9 cellular contexts compared by ENCODE assay signal in genomic region chr3:11651900-11652299, GRCh38. TPM values are rescaled to one million over a fixed set of nuclear protein-coding genes. Genes with fewer than 3 reads are reported as not detected.
DNase-seq lines count a peak whose midpoint lies in the region; ATAC-seq and TF ChIP-seq lines count a peak whose summit lies in the region.
"Had no signal": no experiment of that assay in that cellular context is flagged by ENCODE, and none has a peak within 500 bp of the region (broad histone marks: within the 10 kb centered on the region; RNA-seq: fewer than 3 reads in every experiment).

No MANE protein-coding gene starts in this region.

- H3K9me3 Mint-ChIP-seq in glutamatergic neuron (ENCODE audit: unreplicated experiment) = peaks cover 2% of the 10 kb centered on the region
- H3K9me3 Mint-ChIP-seq in T-helper 2 cell treated with Interferon-gamma antibody and Interleukin-4, amounts not matched to agents 5 μg/mL and 100 μg/mL, for 36 hours = no peaks in the 10 kb centered on the region

- 0 out of 2 replicates have a peak, but pooled peaks cover 13% of the 10 kb centered on the region for H4K20me1 ChIP-seq in SK-N-SH (ENCODE audit: insufficient read depth)

- no peaks in the 10 kb centered on the region for H3K27me3 ChIP-seq in heart right ventricle
- H3K27me3 ChIP-seq in SK-N-SH (ENCODE audit: insufficient read depth) = no peaks in the 10 kb centered on the region
- no peaks in the 10 kb centered on the region for H3K27me3 ChIP-seq in upper lobe of right lung
- no peaks in the 10 kb centered on the region for H3K27me3 ChIP-seq in WERI-Rb-1 (ENCODE audit: insufficient read depth, low read depth, severe bottlenecking)

- H3K4me1 ChIP-seq in heart right ventricle (peaks cover 0 to 12% (median 4%) of the 10 kb centered on the region in 9 donors), SK-N-SH (ENCODE audit: control insufficient read depth in 1 of 2, insufficient read depth in 2 of 2, low read depth in 1 of 2, low read length in 1 of 2) (peaks cover 0 to 2% of the 10 kb centered on the region in 2 experiments; a peak in 2 of 4 replicates), upper lobe of right lung (peaks cover 11% of the 10 kb centered on the region)

- H2AFZ ChIP-seq in SK-N-SH (ENCODE audit: low read depth) = no peak overlapping the region

- no peaks in the 10 kb centered on the region for H3K9me2 ChIP-seq in SK-N-SH

- 16 to 20% methylated on average over 2 of the region's 2 CpGs for WGBS in heart right ventricle, 2 donors
- WGBS in SK-N-SH (ENCODE audit: low lambda C conversion rate) = 7% methylated on average over 2 of the region's 2 CpGs

- TF ChIP-seq RAD21 in SK-N-SH (IDR thresholded peaks at IDR 0.05; ENCODE audit: low read length) = peak; percentile 72

- H3K27ac Mint-ChIP-seq in glutamatergic neuron (ENCODE audit: unreplicated experiment) = no peak overlapping the region
- no peak overlapping the region for H3K27ac Mint-ChIP-seq in T-helper 2 cell treated with Interferon-gamma antibody and Interleukin-4, amounts not matched to agents 5 μg/mL and 100 μg/mL, for 36 hours

- no peak overlapping the region for H3K4me3 ChIP-seq in heart right ventricle
- H3K4me3 ChIP-seq in SK-N-SH (ENCODE audit: low read depth in 2 of 2, low read length in 1 of 2) = no peak overlapping the region
- H3K4me3 ChIP-seq in upper lobe of right lung = no peak overlapping the region
- H3K4me3 ChIP-seq in WERI-Rb-1 (ENCODE audit: low read depth, low read length) = no peak overlapping the region
- H3K4me3 ChIP-seq: skin epidermis had no signal

- peaks cover 2% of the 10 kb centered on the region for H3K27me3 Mint-ChIP-seq in glutamatergic neuron (ENCODE audit: unreplicated experiment)
- peaks cover 11% of the 10 kb centered on the region for H3K27me3 Mint-ChIP-seq in T-helper 2 cell treated with Interferon-gamma antibody and Interleukin-4, amounts not matched to agents 5 μg/mL and 100 μg/mL, for 36 hours (ENCODE audit: low read depth)

- H3K36me3 Mint-ChIP-seq in glutamatergic neuron (ENCODE audit: unreplicated experiment) = no peaks in the 10 kb centered on the region
- H3K36me3 Mint-ChIP-seq in T-helper 2 cell treated with Interferon-gamma antibody and Interleukin-4, amounts not matched to agents 5 μg/mL and 100 μg/mL, for 36 hours (ENCODE audit: low read depth) = no peaks in the 10 kb centered on the region

- peaks cover 6% of the 10 kb centered on the region for H3K4me1 Mint-ChIP-seq in glutamatergic neuron (ENCODE audit: low read depth, unreplicated experiment)
- H3K4me1 Mint-ChIP-seq in T-helper 2 cell treated with Interferon-gamma antibody and Interleukin-4, amounts not matched to agents 5 μg/mL and 100 μg/mL, for 36 hours (ENCODE audit: low read depth) = peaks cover 2% of the 10 kb centered on the region

- intact Hi-C loops in heart right ventricle (cut with DNase I) = loop anchor here (2.0 to 10.0 kb wide), 6 partner anchors 150 to 417 kb away; no protein-coding TSS in a partner anchor
- intact Hi-C loops in left ventricle myocardium superior (cut with micrococcal nuclease) = loop anchor here (5.0 to 10.0 kb wide), 2 partner anchors 153 to 275 kb away; no protein-coding TSS in a partner anchor
- intact Hi-C loops in upper lobe of right lung (cut with DNase I) = loop anchor here (5.0 kb wide), 1 partner anchor 270 kb away; no protein-coding TSS in a partner anchor

- CTCF ChIA-PET in SK-N-SH (lab: Yijun Ruan, JAX) = interaction anchor here (0.6 to 6.6 kb wide), 26 partner anchors 8 to 734 kb away, joined by 3 to 147 read pairs (median 4); no protein-coding TSS in a partner anchor

- DNase-seq in heart right ventricle = no peak
- DNase-seq in left ventricle myocardium superior = no peak
- DNase-seq in SK-N-SH = peak; percentile 43
- DNase-seq in glutamatergic neuron = no peak
- no peak for DNase-seq in upper lobe of right lung
- DNase-seq in WERI-Rb-1 = no peak
- no peak for DNase-seq in T-helper 2 cell treated with Interferon-gamma antibody and Interleukin-4, amounts not matched to agents 5 μg/mL and 100 μg/mL, for 36 hours (ENCODE audit: low spot score)

- H3K27ac ChIP-seq in heart right ventricle (no peak overlapping the region), SK-N-SH (ENCODE audit: low read depth in 2 of 2, low read length in 1 of 2) (no peak overlapping the region), upper lobe of right lung (no peak overlapping the region), WERI-Rb-1 (no peak overlapping the region)
- H3K27ac ChIP-seq: skin epidermis had no signal

- H3K9me3 ChIP-seq in heart right ventricle (no peaks in the 10 kb centered on the region), SK-N-SH (no peaks in the 10 kb centered on the region), upper lobe of right lung (no peaks in the 10 kb centered on the region), WERI-Rb-1 (ENCODE audit: severe bottlenecking) (no peaks in the 10 kb centered on the region)

- TF ChIP-seq EP300 in SK-N-SH (IDR thresholded peaks at IDR 0.05; ENCODE audit: borderline replicate concordance in 1 of 2, low read depth in 1 of 2, low read length in 1 of 2) = no peak

- TF ChIP-seq CTCF in heart right ventricle (IDR thresholded peaks at IDR 0.05) = peak; percentile 35 to 74 (median 62)
- TF ChIP-seq CTCF in SK-N-SH (IDR thresholded peaks at IDR 0.05) = peak; percentile 64
- TF ChIP-seq CTCF in glutamatergic neuron (IDR thresholded peaks at IDR 0.05; ENCODE audit: partially characterized antibody, unreplicated experiment) = peak; percentile 80
- TF ChIP-seq CTCF in upper lobe of right lung (IDR thresholded peaks at IDR 0.05) = peak; percentile 63
- TF ChIP-seq CTCF in WERI-Rb-1 (IDR thresholded peaks at IDR 0.05; ENCODE audit: low read depth, low read length) = no peak

- no peak overlapping the region for H3K4me3 Mint-ChIP-seq in glutamatergic neuron (ENCODE audit: unreplicated experiment)
- H3K4me3 Mint-ChIP-seq in T-helper 2 cell treated with Interferon-gamma antibody and Interleukin-4, amounts not matched to agents 5 μg/mL and 100 μg/mL, for 36 hours = no peak overlapping the region

- POLR2A ChIA-PET in SK-N-SH (lab: Yijun Ruan, JAX) = no interaction called here

- H3K4me2 ChIP-seq in SK-N-SH = no peak overlapping the region

- H3K9ac ChIP-seq in SK-N-SH = no peak overlapping the region

- H3F3A ChIP-seq in SK-N-SH (replicated peaks; ENCODE audit: insufficient read depth) = no peaks in the 10 kb centered on the region

- ATAC-seq in heart right ventricle = no peak
- no peak for ATAC-seq in left ventricle myocardium superior
- no peak for ATAC-seq in upper lobe of right lung
- no peak for ATAC-seq in GM21515 (IDR thresholded peaks at IDR 0.05; ENCODE audit: unreplicated experiment)

- H3K36me3 ChIP-seq in heart right ventricle = no peaks in the 10 kb centered on the region
- H3K36me3 ChIP-seq in SK-N-SH (replicated peaks in 1 of 2; ENCODE audit: control insufficient read depth in 1 of 2, insufficient read depth in 2 of 2, low read length in 1 of 2) = no peaks in the 10 kb centered on the region
- H3K36me3 ChIP-seq in upper lobe of right lung = no peaks in the 10 kb centered on the region
- H3K36me3 ChIP-seq in WERI-Rb-1 = no peaks in the 10 kb centered on the region; the same call in 1 of the 2 replicates

- H3K79me2 ChIP-seq in SK-N-SH (ENCODE audit: insufficient read depth) = peaks cover 12% of the 10 kb centered on the region; the same call in 1 of the 2 replicates

TF ChIP-seq in SK-N-SH, 30 proteins besides CTCF, POLR2A, EP300 and RAD21:
- TF ChIP-seq SMC3 (IDR thresholded peaks at IDR 0.05; ENCODE audit: low read depth, low read length) (peak; percentile 43), RFX5 (IDR thresholded peaks at IDR 0.05; ENCODE audit: low read length) (no peak)

RNA-seq across cellular contexts. Expression of gene VGLL4, which starts 8.2 kb away (rescaled TPM):
- total RNA-seq in heart right ventricle = 10 to 100 TPM; 20.8 to 46.1 (median 30.3) TPM
- 10 to 100 TPM; 14.5 to 28.2 TPM for polyA plus RNA-seq in heart right ventricle
- total RNA-seq in left ventricle myocardium superior = 26.2 TPM
- polyA plus RNA-seq in SK-N-SH (2012; rRNA removed) = 48.9 and 52.1 TPM in 2 replicates
- polyA plus RNA-seq in SK-N-SH (2012; cell fraction: cytosol; rRNA removed) = 40.5 and 45.5 TPM in 2 replicates
- 60.2 and 71.7 TPM in 2 replicates for polyA plus RNA-seq in SK-N-SH (2012; cell fraction: nucleus; rRNA removed)
- total RNA-seq in glutamatergic neuron (ENCODE audit: unreplicated experiment) = 29.4 TPM
- 57.5 TPM for total RNA-seq in upper lobe of right lung
